In the genomic region with DNA sequence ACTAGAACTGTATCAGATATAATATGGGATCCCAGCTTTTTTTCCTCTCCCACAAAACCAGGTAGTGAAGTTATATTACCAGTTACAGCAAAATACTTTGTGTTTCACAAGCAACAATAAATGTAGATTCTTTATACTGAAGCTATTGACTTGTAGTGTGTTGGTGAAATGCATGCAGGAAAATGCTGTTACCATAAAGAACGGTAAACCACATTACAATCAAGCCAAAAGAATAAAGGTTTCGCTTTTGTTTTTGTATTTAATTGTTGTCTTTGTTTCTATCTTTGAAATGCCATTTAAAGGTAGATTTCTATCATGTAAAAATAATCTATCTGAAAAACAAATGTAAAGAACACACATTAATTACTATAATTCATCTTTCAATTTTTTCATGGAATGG, we compare ENCODE assay signal across 24 cellular contexts.
DNase-seq lines count a peak whose midpoint lies in the region; ATAC-seq and TF ChIP-seq lines count a peak whose summit lies in the region.
"Had no signal": no experiment of that assay in that cellular context is flagged by ENCODE, and none has a peak within 500 bp of the region (broad histone marks: within the 10 kb centered on the region; RNA-seq: fewer than 3 reads in every experiment).

No MANE protein-coding gene starts in this region.

- H3K27me3 Mint-ChIP-seq in activated CD8-positive, alpha-beta T cell treated with anti-CD3 and anti-CD28 coated beads, Interleukin-2, amount 10 ng/mL, durations not matched to agents 7 days and 5 days (ENCODE audit: low read depth) = peaks cover 11% of the 10 kb centered on the region
- H3K27me3 Mint-ChIP-seq in activated CD8-positive, alpha-beta T cell treated with anti-CD3 and anti-CD28 coated beads for 36 hours = peaks cover 9% of the 10 kb centered on the region
- H3K27me3 Mint-ChIP-seq in natural killer cell (ENCODE audit: low read depth in 2 of 2) = no peaks in the 10 kb centered on the region

- no peaks in the 10 kb centered on the region for H3K27me3 ChIP-seq in HUES6 (ENCODE audit: control insufficient read depth, insufficient read depth, low read length)

- peak overlapping the region; percentile 0 for H3K4me3 Mint-ChIP-seq in activated CD8-positive, alpha-beta T cell treated with anti-CD3 and anti-CD28 coated beads, Interleukin-2, amount 10 ng/mL, durations not matched to agents 7 days and 5 days
- no peak overlapping the region for H3K4me3 Mint-ChIP-seq in activated CD8-positive, alpha-beta T cell treated with anti-CD3 and anti-CD28 coated beads for 36 hours
- H3K4me3 Mint-ChIP-seq in natural killer cell = peak overlapping the region; percentile 48
- H3K4me3 Mint-ChIP-seq: CD8-positive, alpha-beta T cell had no signal

- H3K4me3 ChIP-seq in HUES6 (ENCODE audit: low read depth, low read length) = no peak overlapping the region
- H3K4me3 ChIP-seq: A549 had no signal

- 0 out of 2 replicates have a peak overlapping the region, but pooled peaks have one; percentile 47 for H3K27ac ChIP-seq in HUES6 (ENCODE audit: low read depth, low read length)
- H3K27ac ChIP-seq: A549, RWPE1 had no signal

- H3K4me1 Mint-ChIP-seq in activated CD8-positive, alpha-beta T cell treated with anti-CD3 and anti-CD28 coated beads, Interleukin-2, amount 10 ng/mL, durations not matched to agents 7 days and 5 days (ENCODE audit: low read depth) = peaks cover 13% of the 10 kb centered on the region
- peaks cover 3% of the 10 kb centered on the region for H3K4me1 Mint-ChIP-seq in activated CD8-positive, alpha-beta T cell treated with anti-CD3 and anti-CD28 coated beads for 36 hours (ENCODE audit: low read depth)
- H3K4me1 Mint-ChIP-seq in natural killer cell = peaks cover 12 to 13% of the 10 kb centered on the region in 2 donors

- no peaks in the 10 kb centered on the region for H3K9me3 Mint-ChIP-seq in activated CD8-positive, alpha-beta T cell treated with anti-CD3 and anti-CD28 coated beads, Interleukin-2, amount 10 ng/mL, durations not matched to agents 7 days and 5 days (ENCODE audit: insufficient read depth)
- H3K9me3 Mint-ChIP-seq in activated CD8-positive, alpha-beta T cell treated with anti-CD3 and anti-CD28 coated beads for 36 hours = no peaks in the 10 kb centered on the region
- H3K9me3 Mint-ChIP-seq in natural killer cell = no peaks in the 10 kb centered on the region
- H3K9me3 Mint-ChIP-seq: CD8-positive, alpha-beta T cell had no signal

- H3K9me3 ChIP-seq in HUES6 (ENCODE audit: control insufficient read depth, insufficient read depth, low read depth, low read length) = no peaks in the 10 kb centered on the region
- H3K9me3 ChIP-seq: A549, Caco-2 had no signal

- POLR2A ChIA-PET in activated CD8-positive, alpha-beta T cell treated with anti-CD3 and anti-CD28 coated beads, Interleukin-2, amount 10 ng/mL, durations not matched to agents 7 days and 5 days (lab: Charles Lee) = no interaction called here
- POLR2A ChIA-PET in activated CD8-positive, alpha-beta T cell treated with anti-CD3 and anti-CD28 coated beads for 36 hours (lab: Charles Lee) = no interaction called here

- no peaks in the 10 kb centered on the region for H3K36me3 ChIP-seq in HUES6 (ENCODE audit: control insufficient read depth, insufficient read depth, low read length)

- TF ChIP-seq CTCF in activated CD8-positive, alpha-beta T cell treated with anti-CD3 and anti-CD28 coated beads for 36 hours (IDR thresholded peaks at IDR 0.05) = no peak
- TF ChIP-seq CTCF in natural killer cell (IDR thresholded peaks at IDR 0.05) = no peak

- H3K9ac ChIP-seq in HUES6 (ENCODE audit: low read length) = no peak overlapping the region

- H3K36me3 Mint-ChIP-seq in activated CD8-positive, alpha-beta T cell treated with anti-CD3 and anti-CD28 coated beads, Interleukin-2, amount 10 ng/mL, durations not matched to agents 7 days and 5 days (ENCODE audit: low read depth) = no peaks in the 10 kb centered on the region
- no peaks in the 10 kb centered on the region for H3K36me3 Mint-ChIP-seq in activated CD8-positive, alpha-beta T cell treated with anti-CD3 and anti-CD28 coated beads for 36 hours (ENCODE audit: low read depth)
- H3K36me3 Mint-ChIP-seq in natural killer cell = no peaks in the 10 kb centered on the region
- H3K36me3 Mint-ChIP-seq: CD8-positive, alpha-beta T cell had no signal

- no peaks in the 10 kb centered on the region for H3K4me1 ChIP-seq in HUES6 (ENCODE audit: control insufficient read depth, insufficient read depth, low read length)
- H3K4me1 ChIP-seq: A549, Caco-2 had no signal

- CTCF ChIA-PET in activated CD8-positive, alpha-beta T cell treated with anti-CD3 and anti-CD28 coated beads, Interleukin-2, amount 10 ng/mL, durations not matched to agents 7 days and 5 days (lab: Charles Lee) = interaction anchor here (0.8 to 1.1 kb wide), 2 partner anchors 9 to 483 kb away, joined by 3 to 5 read pairs; no protein-coding TSS in a partner anchor
- CTCF ChIA-PET in activated CD8-positive, alpha-beta T cell treated with anti-CD3 and anti-CD28 coated beads for 36 hours (lab: Charles Lee) = interaction anchor here (0.7 to 1.6 kb wide), 4 partner anchors 9 to 483 kb away, joined by 3 to 6 read pairs (median 4); no protein-coding TSS in a partner anchor

- no peak overlapping the region for H3K27ac Mint-ChIP-seq in activated CD8-positive, alpha-beta T cell treated with anti-CD3 and anti-CD28 coated beads, Interleukin-2, amount 10 ng/mL, durations not matched to agents 7 days and 5 days
- H3K27ac Mint-ChIP-seq in activated CD8-positive, alpha-beta T cell treated with anti-CD3 and anti-CD28 coated beads for 36 hours = no peak overlapping the region
- peak overlapping the region; percentile 2 to 7 for H3K27ac Mint-ChIP-seq in natural killer cell
- H3K27ac Mint-ChIP-seq: CD8-positive, alpha-beta T cell had no signal

- intact Hi-C loops in activated CD8-positive, alpha-beta T cell treated with anti-CD3 and anti-CD28 coated beads for 36 hours (cut with micrococcal nuclease) = no loop called here
- intact Hi-C loops in natural killer cell (cut with micrococcal nuclease) = no loop called here

- DNase-seq in activated CD8-positive, alpha-beta T cell treated with anti-CD3 and anti-CD28 coated beads, Interleukin-2, amount 10 ng/mL, durations not matched to agents 7 days and 5 days = no peak
- DNase-seq in activated CD8-positive, alpha-beta T cell treated with anti-CD3 and anti-CD28 coated beads for 36 hours = no peak
- peak; percentile 46 for DNase-seq in OCI-M1 (lab: John Stamatoyannopoulos, UW)
- DNase-seq in natural killer cell = no peak
- DNase-seq in hypothalamus (lab: John Stamatoyannopoulos, UW) = no peak
- DNase-seq: C1 segment of cervical spinal cord; Caco-2; CD8-positive, alpha-beta T cell; DMS 273 treated with DMSO at 0.1 percent for 48 hours; DMS79; GF-D8; H7; KBM-7; NCI-H1048; NCI-H1694; NCI-H2029 treated with DMSO at 0.1 percent for 48 hours; NCI-H526 treated with DMSO at 0.1 percent for 48 hours; SHP77; SW 1271 had no signal

- ATAC-seq in activated CD8-positive, alpha-beta T cell treated with anti-CD3 and anti-CD28 coated beads, Interleukin-2, amount 10 ng/mL, durations not matched to agents 7 days and 5 days = no peak
- no peak for ATAC-seq in activated CD8-positive, alpha-beta T cell treated with anti-CD3 and anti-CD28 coated beads for 36 hours
- ATAC-seq in natural killer cell (peak in 1 of 3 donors; percentile 49), HG03196 (IDR thresholded peaks at IDR 0.05; ENCODE audit: unreplicated experiment) (no peak)
- ATAC-seq: A549; CD8-positive, alpha-beta T cell; Panc1 had no signal

Comparison
In these comparisons a context has a peak if more than half of its experiments do, and no peak if none do; other contexts are left out.
1. H3K27ac Mint-ChIP-seq: peak in natural killer cell (2 of 2); none in activated CD8-positive, alpha-beta T cell treated with anti-CD3 and anti-CD28 coated beads, Interleukin-2, amount 10 ng/mL, durations not matched to agents 7 days and 5 days (single experiment) and activated CD8-positive, alpha-beta T cell treated with anti-CD3 and anti-CD28 coated beads for 36 hours (single experiment).